Comparison of ENCODE assay signal across 8 cellular contexts in the genomic region with DNA sequence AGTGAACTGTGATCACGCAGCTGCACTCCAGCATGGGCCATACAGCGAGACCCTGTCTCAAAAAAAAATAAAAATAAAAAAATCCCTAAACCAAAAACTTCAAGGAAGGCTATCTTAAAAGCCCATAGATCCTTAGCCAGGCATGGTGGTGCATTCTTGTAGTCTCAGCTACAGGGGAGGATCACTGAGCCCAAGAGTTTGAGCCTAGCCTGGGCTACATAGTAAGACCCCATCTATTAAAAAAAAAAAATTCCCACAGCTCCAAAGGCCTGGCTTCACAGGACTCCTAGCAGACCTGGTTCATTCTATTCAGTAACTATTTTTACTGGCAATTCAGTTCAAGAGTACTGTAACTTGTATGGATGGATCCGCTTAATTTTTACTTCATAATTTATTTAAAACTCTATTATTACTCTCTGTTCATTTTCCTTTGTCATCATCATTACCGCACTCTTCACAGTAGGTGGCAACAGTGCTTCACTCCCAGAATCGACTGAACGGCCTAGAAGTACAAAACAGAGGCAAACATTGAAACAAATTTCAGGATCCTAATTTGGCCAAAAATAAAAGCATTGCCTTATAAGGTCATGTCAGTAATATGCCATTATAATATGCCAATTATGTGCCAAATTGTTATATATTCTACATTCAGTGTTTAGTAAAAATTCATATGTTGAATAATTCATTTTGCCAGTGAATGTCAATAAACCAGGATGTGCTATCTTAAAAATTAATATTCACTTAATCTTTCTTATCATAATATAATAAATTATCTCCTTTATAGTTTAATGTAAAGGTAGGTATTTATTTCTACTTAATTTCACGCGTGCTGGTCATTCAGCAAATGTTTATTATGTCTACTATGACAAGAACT. TPM values are rescaled to one million over a fixed set of nuclear protein-coding genes. Genes with fewer than 3 reads are reported as not detected.
A peak's percentile ranks its signal among the peaks of the same experiment; 100 is the strongest.
DNase-seq lines count a peak whose midpoint lies in the region; ATAC-seq and TF ChIP-seq lines count a peak whose summit lies in the region.

No MANE protein-coding gene starts in this region.

- intact Hi-C loops in body of pancreas (cut with DNase I): loop anchor here (5.0 to 10.0 kb wide), 2 partner anchors 145 to 447 kb away; a partner anchor contains a TSS

- H3K27me3 ChIP-seq in body of pancreas (no peaks in the 10 kb centered on the region), suprapubic skin (no peaks in the 10 kb centered on the region)

- peak; percentile 92 for ATAC-seq in HG02938 (IDR thresholded peaks at IDR 0.05; ENCODE audit: unreplicated experiment)
- ATAC-seq in body of pancreas: peak; percentile 69

- TF ChIP-seq EP300 in suprapubic skin (IDR thresholded peaks at IDR 0.05): no peak

- WGBS in body of pancreas, 2 donors: 27 to 30% methylated on average over 8 of the region's 8 CpGs
- 44% methylated on average over 8 of the region's 8 CpGs for whole genome bisulfite sequencing in suprapubic skin

- no peak overlapping the region for H3K27ac ChIP-seq in body of pancreas
- no peak overlapping the region for H3K27ac ChIP-seq in suprapubic skin

- no peak overlapping the region for H3K4me3 ChIP-seq in GM12875 (ENCODE audit: low read depth, low read length)
- H3K4me3 ChIP-seq in body of pancreas: no peak overlapping the region
- no peak overlapping the region for H3K4me3 ChIP-seq in suprapubic skin

- DNase-seq in AG09319 (ENCODE audit: extremely low read depth, low read depth): peak; percentile 30
- DNase-seq in NCI-H446 (lab: John Stamatoyannopoulos, UW): peak; percentile 62 to 84
- DNase-seq in body of pancreas: peak; percentile 32 to 60 (median 41)
- peak; percentile 73 for DNase-seq in iris pigment epithelial cell (ENCODE audit: low read depth)
- no peak for DNase-seq in suprapubic skin (ENCODE audit: low spot score in 2 of 2)
- no peak for DNase-seq in HuH-7.5 (ENCODE audit: low spot score)

- H3K9me3 ChIP-seq in body of pancreas (no peaks in the 10 kb centered on the region), suprapubic skin (no peaks in the 10 kb centered on the region)

- no peak for TF ChIP-seq POLR2A in body of pancreas (IDR thresholded peaks at IDR 0.05)
- no peak for TF ChIP-seq POLR2A in suprapubic skin (IDR thresholded peaks at IDR 0.05)

- TF ChIP-seq CTCF in AG09319 (IDR thresholded peaks at IDR 0.05; ENCODE audit: low read depth, low read length): peak; percentile 88
- TF ChIP-seq CTCF in GM12875 (IDR thresholded peaks at IDR 0.05; ENCODE audit: borderline replicate concordance, insufficient read depth, low read depth, low read length): peak; percentile 67; the same call in 1 of the 2 replicates
- TF ChIP-seq CTCF in body of pancreas (IDR thresholded peaks at IDR 0.05): peak; percentile 65 to 92 (median 87)
- peak; percentile 65 to 73 for TF ChIP-seq CTCF in suprapubic skin (IDR thresholded peaks at IDR 0.05)

- H3K4me1 ChIP-seq in body of pancreas (no peaks in the 10 kb centered on the region), suprapubic skin (no peaks in the 10 kb centered on the region)

- H3K36me3 ChIP-seq in body of pancreas (replicated peaks in 1 of 2; ENCODE audit: insufficient read depth in 1 of 2, low read depth in 2 of 2) (no peaks in the 10 kb centered on the region), suprapubic skin (no peaks in the 10 kb centered on the region)

RNA-seq across cellular contexts. Expression of a gene that starts 14.3 kb away (rescaled TPM):
- total RNA-seq in body of pancreas (10 to 100 TPM; 25.7 to 34.0 TPM), suprapubic skin (10 to 100 TPM; 27.4 to 42.2 (median 35.5) TPM)

Comparison
In these comparisons a context has a peak if more than half of its experiments do, and no peak if none do; other contexts are left out.
1. DNase-seq: peak in AG09319 (single experiment), NCI-H446 (2 of 2), body of pancreas (4 of 4) and iris pigment epithelial cell (single experiment); none in suprapubic skin (0 of 2) and HuH-7.5 (single experiment).
2. Peak in every context shown above with its lines, with median percentiles within 50 percentile points of each other: CTCF ChIP-seq.